ENCODE assay signal across 19 cellular contexts in genomic region chr2:129376404-129377077, GRCh38.
DNase-seq lines count a peak whose midpoint lies in the region; ATAC-seq and TF ChIP-seq lines count a peak whose summit lies in the region.
"Had no signal": no experiment of that assay in that cellular context is flagged by ENCODE, and none has a peak within 500 bp of the region (broad histone marks: within the 10 kb centered on the region; RNA-seq: fewer than 3 reads in every experiment).

No MANE protein-coding gene starts in this region.

- no peaks in the 10 kb centered on the region for H3K36me3 Mint-ChIP-seq in CD8-positive, alpha-beta T cell
- H3K36me3 Mint-ChIP-seq: CD4-positive, CD25-positive, alpha-beta regulatory T cell; IgD-negative memory B cell had no signal

- no peak for ATAC-seq in CD8-positive, alpha-beta T cell

- H3K4me1 Mint-ChIP-seq in CD8-positive, alpha-beta T cell (ENCODE audit: low read depth), result no peaks in the 10 kb centered on the region
- H3K4me1 Mint-ChIP-seq: CD4-positive, CD25-positive, alpha-beta regulatory T cell had no signal

- H3K27ac ChIP-seq in CD8-positive, alpha-beta T cell (ENCODE audit: low read depth, low read length), result no peak overlapping the region
- H3K27ac ChIP-seq: 22Rv1 had no signal

- DNase-seq in DMS53 (lab: John Stamatoyannopoulos, UW) (peak; percentile 21), DMS53 treated with DMSO at 0.1 percent for 48 hours (lab: John Stamatoyannopoulos, UW; ENCODE audit: unreplicated experiment) (no peak), SW480 (ENCODE audit: low spot score) (peak; percentile 27), left kidney (ENCODE audit: low read depth, low spot score) (peak; percentile 13), RKO (ENCODE audit: low spot score) (no peak), GM19238 (ENCODE audit: insufficient read length, low spot score) (no peak), NCI-H446 treated with DMSO at 0.1 percent for 48 hours (lab: John Stamatoyannopoulos, UW) (no peak)
- no peak for DNase-seq in CD8-positive, alpha-beta T cell
- DNase-seq: AML-193; Calu3; CD4-positive, CD25-positive, alpha-beta regulatory T cell; DMS 273 treated with DMSO at 0.1 percent for 48 hours; DMS79 treated with DMSO at 0.1 percent for 48 hours; EL; GDM1; KG1 had no signal

- H3K36me3 ChIP-seq in CD8-positive, alpha-beta T cell (ENCODE audit: insufficient read depth, low read length), result no peaks in the 10 kb centered on the region
- H3K36me3 ChIP-seq: BLaER1 treated with 17β-estradiol and CSF1 and Interleukin-3, amounts not matched to agents 10 nM and 100 nM had no signal

- H3K4me3 Mint-ChIP-seq in CD8-positive, alpha-beta T cell, result no peak overlapping the region
- H3K4me3 Mint-ChIP-seq: CD4-positive, CD25-positive, alpha-beta regulatory T cell; IgD-negative memory B cell had no signal

- H3K27ac Mint-ChIP-seq in CD8-positive, alpha-beta T cell, result no peak overlapping the region
- H3K27ac Mint-ChIP-seq: CD4-positive, CD25-positive, alpha-beta regulatory T cell; IgD-negative memory B cell had no signal

- CTCF ChIA-PET in CD8-positive, alpha-beta T cell (lab: Charles Lee), result no interaction called here

- H3K27me3 ChIP-seq in CD8-positive, alpha-beta T cell (ENCODE audit: insufficient read depth, low read length), result no peaks in the 10 kb centered on the region
- H3K27me3 ChIP-seq: BLaER1 treated with 17β-estradiol and CSF1 and Interleukin-3, amounts not matched to agents 10 nM and 100 nM had no signal

- no peaks in the 10 kb centered on the region for H3K4me1 ChIP-seq in CD8-positive, alpha-beta T cell (ENCODE audit: insufficient read depth, low read length)

- H3K9me3 Mint-ChIP-seq in CD8-positive, alpha-beta T cell, result peaks cover 4% of the 10 kb centered on the region

- no peak overlapping the region for H3K4me3 ChIP-seq in CD8-positive, alpha-beta T cell (ENCODE audit: low read depth, low read length)
- H3K4me3 ChIP-seq: BLaER1 treated with 17β-estradiol and CSF1 and Interleukin-3, amounts not matched to agents 10 nM and 100 nM had no signal

- H3K9me3 ChIP-seq in CD8-positive, alpha-beta T cell (ENCODE audit: low read length), result no peaks in the 10 kb centered on the region

- no peak for TF ChIP-seq CTCF in CD8-positive, alpha-beta T cell (IDR thresholded peaks at IDR 0.05)

- intact Hi-C loops in CD8-positive, alpha-beta T cell (cut with DNase I, micrococcal nuclease), result no loop called here

- POLR2A ChIA-PET in CD8-positive, alpha-beta T cell (lab: Charles Lee), result no interaction called here

- H3K27me3 Mint-ChIP-seq in CD8-positive, alpha-beta T cell (ENCODE audit: low read depth), result no peaks in the 10 kb centered on the region
- H3K27me3 Mint-ChIP-seq: CD4-positive, CD25-positive, alpha-beta regulatory T cell had no signal

Comparison
In these comparisons a context has a peak if more than half of its experiments do, and no peak if none do; other contexts are left out.
1. DNase-seq: peak in DMS53 (single experiment), SW480 (single experiment) and left kidney (single experiment); none in DMS53 treated with DMSO at 0.1 percent for 48 hours (single experiment), RKO (single experiment), GM19238 (single experiment), NCI-H446 treated with DMSO at 0.1 percent for 48 hours (single experiment) and CD8-positive, alpha-beta T cell (0 of 7).